ENCODE assay signal across 1 cellular context in genomic region chr6:30744054-30744805, GRCh38.
TF ChIP-seq lines count a peak whose summit lies in the region.

Gene IER3, minus strand, starts transcription at chr6:30744547. Its CDS starts 29 bp downstream, at chr6:30744518.

TF ChIP-seq in K562, 482 proteins besides CTCF, POLR2A, EP300 and RAD21 (continued from another document and continues in another):
- TF ChIP-seq ZNF511 (CRISPR knock-in tag; IDR thresholded peaks at IDR 0.05) (peak; percentile 1), SIN3B (IDR thresholded peaks at IDR 0.05; ENCODE audit: low read depth) (no peak), HDAC8 (tag; IDR thresholded peaks at IDR 0.05) (no peak), EGR1 (conservative IDR thresholded peaks at IDR 0.05) (peak; percentile 81), ZSCAN29 (IDR thresholded peaks at IDR 0.05) (no peak), ZNF830 (CRISPR knock-in tag; IDR thresholded peaks at IDR 0.05) (no peak), ZNF165 (CRISPR knock-in tag; IDR thresholded peaks at IDR 0.05; ENCODE audit: borderline replicate concordance) (no peak), NCOA2 (IDR thresholded peaks at IDR 0.05; ENCODE audit: partially characterized antibody in 2 of 2) (no peak), TAF7 (tag; IDR thresholded peaks at IDR 0.05) (peak; percentile 91), SPI1 (IDR thresholded peaks at IDR 0.05; ENCODE audit: borderline replicate concordance, low read depth, low read length) (no peak), TAL1 (IDR thresholded peaks at IDR 0.05) (0 out of 2 replicates have a peak, but pooled peaks have one; percentile 1), ZNF707 (CRISPR knock-in tag; conservative IDR thresholded peaks at IDR 0.05) (peak; percentile 37; the same call in 1 of the 2 replicates), BRD9 (IDR thresholded peaks at IDR 0.05; ENCODE audit: low read depth, partially characterized antibody) (peak; percentile 51), ZNF639 (CRISPR knock-in tag; conservative IDR thresholded peaks at IDR 0.05 in 1 of 2, IDR thresholded peaks at IDR 0.05 in 1 of 2) (peak in 1 of 2 experiments; percentile 43; a peak in 1 of 4 replicates), ZBTB49 (CRISPR knock-in tag; IDR thresholded peaks at IDR 0.05; ENCODE audit: borderline replicate concordance) (0 out of 2 replicates have a peak, but pooled peaks have one; percentile 24), OTX1 (CRISPR knock-in tag; IDR thresholded peaks at IDR 0.05) (peak; percentile 82; the same call in 1 of the 2 replicates), MTF1 (CRISPR knock-in tag; IDR thresholded peaks at IDR 0.05; ENCODE audit: borderline replicate concordance) (no peak), FOXM1 (IDR thresholded peaks at IDR 0.05; ENCODE audit: low read depth) (no peak), FOXM1 (CRISPR knock-in tag; IDR thresholded peaks at IDR 0.05; ENCODE audit: low read depth) (no peak), ELF4 (CRISPR knock-in tag; IDR thresholded peaks at IDR 0.05) (no peak), ZNF134 (CRISPR knock-in tag; conservative IDR thresholded peaks at IDR 0.05) (no peak; the same call in 1 of the 2 replicates), PREB (CRISPR knock-in tag; IDR thresholded peaks at IDR 0.05) (no peak), NKRF (IDR thresholded peaks at IDR 0.05; ENCODE audit: borderline replicate concordance) (no peak), ZNF407 (IDR thresholded peaks at IDR 0.05; ENCODE audit: low read depth) (no peak), ZNF140 (CRISPR knock-in tag; IDR thresholded peaks at IDR 0.05) (no peak), ESRRA (IDR thresholded peaks at IDR 0.05; ENCODE audit: borderline replicate concordance, low read depth) (peak; percentile 54; the same call in 1 of the 2 replicates), ZNF584 (CRISPR knock-in tag; IDR thresholded peaks at IDR 0.05; ENCODE audit: low read depth) (0 out of 2 replicates have a peak, but pooled peaks have one; percentile 62), POU5F1 (IDR thresholded peaks at IDR 0.05; ENCODE audit: borderline replicate concordance, low read depth, low read length, partially characterized antibody) (no peak), ZSCAN32 (CRISPR knock-in tag; IDR thresholded peaks at IDR 0.05) (no peak), SETDB1 (IDR thresholded peaks at IDR 0.05; ENCODE audit: low read length) (no peak), DEAF1 (CRISPR knock-in tag; IDR thresholded peaks at IDR 0.05) (peak; percentile 65), SRSF1 (IDR thresholded peaks at IDR 0.05; ENCODE audit: low read depth, low read length) (no peak), USF1 (CRISPR knock-in tag; IDR thresholded peaks at IDR 0.05) (no peak; the same call in 1 of the 2 replicates), MAFF (IDR thresholded peaks at IDR 0.05; ENCODE audit: low read length) (no peak), PHF21A (IDR thresholded peaks at IDR 0.05; ENCODE audit: borderline replicate concordance, low read depth) (0 out of 2 replicates have a peak, but pooled peaks have one; percentile 69), NCOA6 (IDR thresholded peaks at IDR 0.05) (no peak), CAMTA2 (CRISPR knock-in tag; conservative IDR thresholded peaks at IDR 0.05) (no peak)
- TF ChIP-seq, protein P1, sequence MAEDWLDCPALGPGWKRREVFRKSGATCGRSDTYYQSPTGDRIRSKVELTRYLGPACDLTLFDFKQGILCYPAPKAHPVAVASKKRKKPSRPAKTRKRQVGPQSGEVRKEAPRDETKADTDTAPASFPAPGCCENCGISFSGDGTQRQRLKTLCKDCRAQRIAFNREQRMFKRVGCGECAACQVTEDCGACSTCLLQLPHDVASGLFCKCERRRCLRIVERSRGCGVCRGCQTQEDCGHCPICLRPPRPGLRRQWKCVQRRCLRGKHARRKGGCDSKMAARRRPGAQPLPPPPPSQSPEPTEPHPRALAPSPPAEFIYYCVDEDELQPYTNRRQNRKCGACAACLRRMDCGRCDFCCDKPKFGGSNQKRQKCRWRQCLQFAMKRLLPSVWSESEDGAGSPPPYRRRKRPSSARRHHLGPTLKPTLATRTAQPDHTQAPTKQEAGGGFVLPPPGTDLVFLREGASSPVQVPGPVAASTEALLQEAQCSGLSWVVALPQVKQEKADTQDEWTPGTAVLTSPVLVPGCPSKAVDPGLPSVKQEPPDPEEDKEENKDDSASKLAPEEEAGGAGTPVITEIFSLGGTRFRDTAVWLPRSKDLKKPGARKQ (CRISPR knock-in tag; IDR thresholded peaks at IDR 0.05) = no peak
- TF ChIP-seq, protein P2, sequence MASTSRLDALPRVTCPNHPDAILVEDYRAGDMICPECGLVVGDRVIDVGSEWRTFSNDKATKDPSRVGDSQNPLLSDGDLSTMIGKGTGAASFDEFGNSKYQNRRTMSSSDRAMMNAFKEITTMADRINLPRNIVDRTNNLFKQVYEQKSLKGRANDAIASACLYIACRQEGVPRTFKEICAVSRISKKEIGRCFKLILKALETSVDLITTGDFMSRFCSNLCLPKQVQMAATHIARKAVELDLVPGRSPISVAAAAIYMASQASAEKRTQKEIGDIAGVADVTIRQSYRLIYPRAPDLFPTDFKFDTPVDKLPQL (IDR thresholded peaks at IDR 0.05; ENCODE audit: extremely low read depth, insufficient read length) = peak; percentile 73
